ENCODE assay signal across 1 cellular context in the genomic region with DNA sequence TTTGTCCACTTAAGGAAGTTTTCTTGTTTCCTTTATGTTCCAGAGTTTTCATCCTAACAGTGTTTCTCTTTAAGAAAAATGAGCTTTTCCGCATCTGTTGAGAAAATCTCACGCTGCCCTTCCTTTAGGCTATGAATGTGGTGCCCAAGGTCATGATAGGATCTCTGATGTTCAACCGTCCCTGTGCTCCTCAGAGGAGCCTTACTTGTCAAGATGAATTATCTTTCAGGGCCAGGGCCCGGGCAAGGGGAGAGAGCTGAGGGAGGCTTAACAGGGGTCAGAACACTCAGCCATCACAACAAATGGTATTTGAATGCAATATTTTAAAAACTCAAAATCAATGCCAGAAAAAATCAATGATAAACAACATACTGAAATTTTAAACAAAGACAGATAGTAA.
TF ChIP-seq lines count a peak whose summit lies in the region.

No MANE protein-coding gene starts in this region.

TF ChIP-seq in K562, 482 proteins besides CTCF, POLR2A, EP300 and RAD21:
- TF ChIP-seq GABPB2 (CRISPR knock-in tag; conservative IDR thresholded peaks at IDR 0.05) (no peak), ZNF134 (CRISPR knock-in tag; conservative IDR thresholded peaks at IDR 0.05) (no peak), CTBP1 (IDR thresholded peaks at IDR 0.05; ENCODE audit: borderline replicate concordance) (0 out of 2 replicates have a peak, but pooled peaks have one; percentile 13), ESRRA (IDR thresholded peaks at IDR 0.05; ENCODE audit: borderline replicate concordance, low read depth) (peak; percentile 85), MECOM (CRISPR knock-in tag; IDR thresholded peaks at IDR 0.05) (peak; percentile 90), MEIS2 (IDR thresholded peaks at IDR 0.05; ENCODE audit: partially characterized antibody) (peak; percentile 89)
- TF ChIP-seq, protein P1, sequence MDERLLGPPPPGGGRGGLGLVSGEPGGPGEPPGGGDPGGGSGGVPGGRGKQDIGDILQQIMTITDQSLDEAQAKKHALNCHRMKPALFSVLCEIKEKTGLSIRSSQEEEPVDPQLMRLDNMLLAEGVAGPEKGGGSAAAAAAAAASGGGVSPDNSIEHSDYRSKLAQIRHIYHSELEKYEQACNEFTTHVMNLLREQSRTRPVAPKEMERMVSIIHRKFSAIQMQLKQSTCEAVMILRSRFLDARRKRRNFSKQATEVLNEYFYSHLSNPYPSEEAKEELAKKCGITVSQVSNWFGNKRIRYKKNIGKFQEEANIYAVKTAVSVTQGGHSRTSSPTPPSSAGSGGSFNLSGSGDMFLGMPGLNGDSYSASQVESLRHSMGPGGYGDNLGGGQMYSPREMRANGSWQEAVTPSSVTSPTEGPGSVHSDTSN (CRISPR knock-in tag; IDR thresholded peaks at IDR 0.05; ENCODE audit: low read depth) = no peak
- TF ChIP-seq, protein P1 (tag; conservative IDR thresholded peaks at IDR 0.05; ENCODE audit: low read depth) = peak; percentile 76
- TF ChIP-seq, protein P2, sequence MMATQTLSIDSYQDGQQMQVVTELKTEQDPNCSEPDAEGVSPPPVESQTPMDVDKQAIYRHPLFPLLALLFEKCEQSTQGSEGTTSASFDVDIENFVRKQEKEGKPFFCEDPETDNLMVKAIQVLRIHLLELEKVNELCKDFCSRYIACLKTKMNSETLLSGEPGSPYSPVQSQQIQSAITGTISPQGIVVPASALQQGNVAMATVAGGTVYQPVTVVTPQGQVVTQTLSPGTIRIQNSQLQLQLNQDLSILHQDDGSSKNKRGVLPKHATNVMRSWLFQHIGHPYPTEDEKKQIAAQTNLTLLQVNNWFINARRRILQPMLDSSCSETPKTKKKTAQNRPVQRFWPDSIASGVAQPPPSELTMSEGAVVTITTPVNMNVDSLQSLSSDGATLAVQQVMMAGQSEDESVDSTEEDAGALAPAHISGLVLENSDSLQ (IDR thresholded peaks at IDR 0.05) = 0 out of 2 replicates have a peak, but pooled peaks have one; percentile 13
TF ChIP-seq in K562: peak in this region for 6.
